10 cellular contexts compared by ENCODE assay signal in genomic region chr16:8571061-8571596, GRCh38. TPM values are rescaled to one million over a fixed set of nuclear protein-coding genes. Genes with fewer than 3 reads are reported as not detected.
DNase-seq lines count a peak whose midpoint lies in the region; ATAC-seq and TF ChIP-seq lines count a peak whose summit lies in the region.
"Had no signal": no experiment of that assay in that cellular context is flagged by ENCODE, and none has a peak within 500 bp of the region (broad histone marks: within the 10 kb centered on the region; RNA-seq: fewer than 3 reads in every experiment).

No MANE protein-coding gene starts in this region.

- H3K9me3 ChIP-seq in neuronal stem cell (replicated peaks in 1 of 2; ENCODE audit: control insufficient read depth in 2 of 2, insufficient read depth in 1 of 2, low read depth in 1 of 2, low read length in 2 of 2) (no peaks in the 10 kb centered on the region), PC-9 (ENCODE audit: insufficient read depth, low read depth) (no peaks in the 10 kb centered on the region)

- H2BK120ac ChIP-seq in neuronal stem cell (ENCODE audit: low read depth, low read length): no peak overlapping the region

- no peaks in the 10 kb centered on the region for H3K9me2 ChIP-seq in PC-9 (ENCODE audit: insufficient read depth)

- peaks cover 1% of the 10 kb centered on the region for H3K27me3 Mint-ChIP-seq in endothelial cell (ENCODE audit: unreplicated experiment)

- no peaks in the 10 kb centered on the region for H3K79me1 ChIP-seq in neuronal stem cell (ENCODE audit: low read depth, low read length)

- peak overlapping the region; percentile 98 for H3K27ac Mint-ChIP-seq in endothelial cell (ENCODE audit: unreplicated experiment)

- POLR2A ChIA-PET in PC-9 (lab: Charles Lee; ENCODE audit: unreplicated experiment): no interaction called here

- H2AFZ ChIP-seq in neuronal stem cell (ENCODE audit: low read length) (peak overlapping the region; percentile 26), PC-9 (no peak overlapping the region)

- no peak overlapping the region for H3K23ac ChIP-seq in neuronal stem cell (ENCODE audit: low read depth, low read length, poor library complexity)

- H3K4me1 Mint-ChIP-seq in endothelial cell (ENCODE audit: unreplicated experiment): peaks cover 16% of the 10 kb centered on the region

- H3K36me3 ChIP-seq in neuronal stem cell (replicated peaks in 1 of 2; ENCODE audit: control insufficient read depth in 2 of 2, insufficient read depth in 2 of 2, low read length in 2 of 2) (no peaks in the 10 kb centered on the region), PC-9 (ENCODE audit: low read depth) (no peaks in the 10 kb centered on the region)

- DNase-seq in GM03348 (ENCODE audit: low spot score) (peak; percentile 66), NCI-H748 (lab: John Stamatoyannopoulos, UW; ENCODE audit: unreplicated experiment) (peak; percentile 88), endothelial cell (ENCODE audit: low spot score) (no peak), neuronal stem cell (ENCODE audit: low spot score) (no peak), HPDE6-E6E7 (ENCODE audit: extremely low spot score) (no peak), PC-9 (no peak)
- DNase-seq: activated gamma-delta T cell; stimulated activated naive CD8-positive, alpha-beta T cell treated with anti-CD3 and anti-CD28 coated beads, Interleukin-15, Interleukin-2, amounts not matched to agents 100 U/mL and 50 U/mL, for 24 hours had no signal

- H4K8ac ChIP-seq in neuronal stem cell (ENCODE audit: low read depth, low read length): no peak overlapping the region

- H3K4me2 ChIP-seq in neuronal stem cell (ENCODE audit: insufficient read depth, low read length, poor library complexity, severe bottlenecking) (no peak overlapping the region), PC-9 (no peak overlapping the region)

- peaks cover 23 to 28% of the 10 kb centered on the region in 2 donors for H3K4me1 ChIP-seq in neuronal stem cell (ENCODE audit: control insufficient read depth in 2 of 2, insufficient read depth in 1 of 2, low read depth in 1 of 2, low read length in 2 of 2)
- H3K4me1 ChIP-seq in PC-9 (replicated peaks; ENCODE audit: insufficient read depth): no peaks in the 10 kb centered on the region

- no peaks in the 10 kb centered on the region for H4K20me1 ChIP-seq in PC-9 (ENCODE audit: insufficient read depth)

- peak overlapping the region in 1 of 2 donors; percentile 3 for H3K4me3 ChIP-seq in neuronal stem cell (ENCODE audit: low read length in 2 of 2)
- H3K4me3 ChIP-seq in PC-9: no peak overlapping the region

- no peak overlapping the region for H4K91ac ChIP-seq in neuronal stem cell (ENCODE audit: low read depth, low read length, poor library complexity)

- no peak for TF ChIP-seq CTCF in endothelial cell (IDR thresholded peaks at IDR 0.05; ENCODE audit: unreplicated experiment)
- TF ChIP-seq CTCF in PC-9 (conservative IDR thresholded peaks at IDR 0.05): no peak

- intact Hi-C loops in PC-9 (cut with micrococcal nuclease; ENCODE audit: unreplicated experiment): no loop called here

- H3F3A ChIP-seq in PC-9 (ENCODE audit: insufficient read depth, low read depth): no peaks in the 10 kb centered on the region

- no peak overlapping the region for H3K18ac ChIP-seq in neuronal stem cell (ENCODE audit: low read length)

- H3K27ac ChIP-seq in neuronal stem cell (replicated peaks; ENCODE audit: low read length) (peak overlapping the region; percentile 2), PC-9 (no peak overlapping the region)

- H3K79me2 ChIP-seq in PC-9 (ENCODE audit: low read depth): no peaks in the 10 kb centered on the region

- no peaks in the 10 kb centered on the region for H3K36me3 Mint-ChIP-seq in endothelial cell (ENCODE audit: low read depth, unreplicated experiment)

- no peaks in the 10 kb centered on the region for H3K9me3 Mint-ChIP-seq in endothelial cell (ENCODE audit: unreplicated experiment)

- H3K4ac ChIP-seq in neuronal stem cell (ENCODE audit: low read length): no peak overlapping the region

- no CpG with 5 or more reads among the region's 6 CpGs for WGBS in neuronal stem cell (ENCODE audit: extremely low coverage in 2 of 2, insufficient read length in 2 of 2, insufficient replicate concordance in 1 of 2), 2 donors

- ATAC-seq in GM21717 (IDR thresholded peaks at IDR 0.05; ENCODE audit: unreplicated experiment): no peak
- ATAC-seq: stimulated activated naive CD8-positive, alpha-beta T cell treated with anti-CD3 and anti-CD28 coated beads, Interleukin-15, Interleukin-2, amounts not matched to agents 100 U/mL and 50 U/mL, for 24 hours had no signal

- CTCF ChIA-PET in PC-9 (lab: Charles Lee): interaction anchor here (0.5 to 0.6 kb wide), 2 partner anchors 221 to 246 kb away, joined by 3 read pairs; no protein-coding TSS in a partner anchor

- H3K9ac ChIP-seq in neuronal stem cell (ENCODE audit: low read depth, low read length, poor library complexity): no peak overlapping the region

- H3K4me3 Mint-ChIP-seq in endothelial cell (ENCODE audit: unreplicated experiment): no peak overlapping the region

- no TSS peak for BruUV-seq in PC-9 (replicated peaks; lab: Mats Ljungman, UMichigan)

- no peak overlapping the region for H3K14ac ChIP-seq in neuronal stem cell (ENCODE audit: low read length)

- no peak overlapping the region for H2BK12ac ChIP-seq in neuronal stem cell (ENCODE audit: low read length)

- H2AK5ac ChIP-seq in neuronal stem cell (ENCODE audit: low read depth, low read length): no peak overlapping the region

- H2BK15ac ChIP-seq in neuronal stem cell (ENCODE audit: low read length): no peak overlapping the region

- H2BK5ac ChIP-seq in neuronal stem cell (ENCODE audit: low read length): no peak overlapping the region

- H3K27me3 ChIP-seq in neuronal stem cell (ENCODE audit: control insufficient read depth in 3 of 3, insufficient read depth in 3 of 3, low read depth in 1 of 3, low read length in 3 of 3) (no peaks in the 10 kb centered on the region), PC-9 (ENCODE audit: insufficient read depth, low read depth) (peaks cover 34% of the 10 kb centered on the region)

RNA-seq across cellular contexts. Expression of gene TMEM114, which starts 19.2 kb away (rescaled TPM):
- total RNA-seq in endothelial cell (ENCODE audit: unreplicated experiment): not detected
- 0.89 TPM for polyA plus RNA-seq in neuronal stem cell (2013, experiment 1 of 2)
- polyA plus RNA-seq in neuronal stem cell (2013, experiment 2 of 2): 1.1 TPM
- total RNA-seq in PC-9 (2021): not detected in 2 replicates
- total RNA-seq: LHCN-M2 had no signal

RNA-seq across cellular contexts. Expression of gene METTL22, which starts 50.4 kb away (rescaled TPM):
- 39.6 TPM for total RNA-seq in endothelial cell (ENCODE audit: unreplicated experiment)
- 43.7 TPM for polyA plus RNA-seq in neuronal stem cell (2013, experiment 1 of 2)
- 45.5 TPM for polyA plus RNA-seq in neuronal stem cell (2013, experiment 2 of 2)
- 62.2 and 79.2 TPM in 2 replicates for total RNA-seq in PC-9 (2021)

Comparison
In these comparisons a context has a peak if more than half of its experiments do, and no peak if none do; other contexts are left out.
1. DNase-seq: peak in GM03348 (single experiment) and NCI-H748 (single experiment); none in endothelial cell (single experiment), neuronal stem cell (single experiment), HPDE6-E6E7 (single experiment) and PC-9 (0 of 2).